Comparison of ENCODE assay signal across 8 cellular contexts in genomic region chr19:13748169-13748884, GRCh38. TPM values are rescaled to one million over a fixed set of nuclear protein-coding genes. Genes with fewer than 3 reads are reported as not detected.
DNase-seq lines count a peak whose midpoint lies in the region; ATAC-seq, FAIRE-seq and TF ChIP-seq lines count a peak whose summit lies in the region.

No MANE protein-coding gene starts in this region.

- DNase-seq in SHP77 (lab: John Stamatoyannopoulos, UW) (peak; percentile 7 to 22), SHP77 treated with DMSO at 0.1 percent for 48 hours (lab: John Stamatoyannopoulos, UW) (no peak), NCI-H2227 treated with DMSO at 0.1 percent for 48 hours (lab: John Stamatoyannopoulos, UW) (peak; percentile 47), K562 (ENCODE audit: extremely low read depth in 1 of 4, low spot score in 3 of 4) (peak in 3 of 4 experiments; percentile 32 to 66 (median 46)), left lung (no peak)

- H3K27ac ChIP-seq in K562 (ENCODE audit: extremely low read depth, low read depth, low read length) (peak overlapping the region; percentile 75), left lung (peak overlapping the region; percentile 85 to 89), temporal lobe (ENCODE audit: low read depth, low read length) (peak overlapping the region; percentile 64)

- H3K27me3 ChIP-seq in K562 (ENCODE audit: control insufficient read depth in 2 of 2, insufficient read depth in 2 of 2, low read length in 2 of 2) (no peaks in the 10 kb centered on the region), left lung (no peaks in the 10 kb centered on the region)

- H3K4me3 ChIP-seq in K562, result peak overlapping the region; percentile 71
- peak overlapping the region; percentile 88 to 92 for H3K4me3 ChIP-seq in left lung

- ATAC-seq in K562 (peak; percentile 17; the same call in 2 of the 3 replicates), left lung (peak; percentile 2), GM19397 (IDR thresholded peaks at IDR 0.05; ENCODE audit: unreplicated experiment) (no peak), HG02610 (IDR thresholded peaks at IDR 0.05; ENCODE audit: unreplicated experiment) (no peak)

- H3K4me1 ChIP-seq in K562 (replicated peaks in 1 of 2; ENCODE audit: control insufficient read depth in 2 of 2, insufficient read depth in 2 of 2, low read length in 2 of 2), result peaks cover 7 to 22% of the 10 kb centered on the region in 2 experiments; a peak in 4 of 5 replicates
- peaks cover 10 to 29% of the 10 kb centered on the region in 2 donors for H3K4me1 ChIP-seq in left lung

- H4K20me1 ChIP-seq in K562 (replicated peaks; ENCODE audit: control insufficient read depth, insufficient read depth, low read length), result no peaks in the 10 kb centered on the region

- TF ChIP-seq CTCF in K562 (IDR thresholded peaks at IDR 0.05 in 2 of 3, conservative IDR thresholded peaks at IDR 0.05 in 1 of 3; ENCODE audit: insufficient read depth in 2 of 3, low read depth in 1 of 3, low read length in 3 of 3) (no peak), left lung (IDR thresholded peaks at IDR 0.05) (no peak)

- in situ Hi-C loops in K562 (cut with MboI), result no loop called here

- H3K36me3 ChIP-seq in K562 (ENCODE audit: control insufficient read depth, insufficient read depth, low read length) (peaks cover 17% of the 10 kb centered on the region; the same call in 2 of the 3 replicates), left lung (peaks cover 0 to 26% of the 10 kb centered on the region in 2 donors)

- peaks cover 9% of the 10 kb centered on the region for H3K9me3 ChIP-seq in K562 (replicated peaks; ENCODE audit: control insufficient read depth, insufficient read depth, low read depth, low read length)
- no peaks in the 10 kb centered on the region for H3K9me3 ChIP-seq in left lung

- FAIRE-seq in K562 (lab: Jason Lieb, UNC), result peak; percentile 83

- no peaks in the 10 kb centered on the region for H3K9me1 ChIP-seq in K562 (ENCODE audit: control insufficient read depth, insufficient read depth, low read length)

- peak overlapping the region; percentile 94 for H3K4me2 ChIP-seq in K562 (ENCODE audit: insufficient read depth, low read length)

- no peak for TF ChIP-seq EP300 in K562 (IDR thresholded peaks at IDR 0.05; ENCODE audit: low read length)

- no peak for TF ChIP-seq POLR2A in K562 (conservative IDR thresholded peaks at IDR 0.05)

- intact Hi-C loops in K562 (cut with micrococcal nuclease) (no loop called here), left lung (cut with DNase I) (no loop called here)

- H3K9ac ChIP-seq in K562 (ENCODE audit: insufficient read depth in 1 of 2, low read depth in 2 of 2, low read length in 2 of 2), result peak overlapping the region; percentile 91 to 96

- WGBS in K562 (ENCODE audit: insufficient coverage, low coverage, missing lambda C conversion rate), result under 1% methylated on average over 25 of the region's 25 CpGs

- peak overlapping the region; percentile 77 for H2AFZ ChIP-seq in K562 (ENCODE audit: low read depth, low read length)

- no peak for TF ChIP-seq RAD21 in K562 (CRISPR knock-in tag; conservative IDR thresholded peaks at IDR 0.05 in 1 of 2, IDR thresholded peaks at IDR 0.05 in 1 of 2)

- peaks cover 22% of the 10 kb centered on the region for H3K79me2 ChIP-seq in K562 (ENCODE audit: control insufficient read depth, insufficient read depth, low read length)

- CTCF ChIA-PET in K562 (lab: Yijun Ruan, JAX; ENCODE audit: low intra/inter-chr PET ratio), result no interaction called here

- TSS peak; percentile 90 for BruUV-seq in K562 (replicated peaks; lab: Mats Ljungman, UMichigan)

- POLR2A ChIA-PET in K562 (lab: Yijun Ruan, JAX), result interaction anchor here (0.6 to 2.3 kb wide), 13 partner anchors 8 to 120 kb away, joined by 3 to 18 read pairs (median 5); partner anchors contain the start of genes C19orf53 and MRI1

RNA-seq across cellular contexts. Expression of gene MRI1, which starts 16.0 kb away (rescaled TPM):
- 17.4 and 51.8 TPM in 2 replicates for total RNA-seq in K562 (2011; cell fraction: chromatin; rRNA removed; ENCODE audit: low replicate concordance)
- total RNA-seq in K562 (2011; cell fraction: nucleolus; rRNA removed), result 53.4 and 56.5 TPM in 2 replicates
- 27.6 and 32.3 TPM in 2 replicates for total RNA-seq in K562 (2011; cell fraction: nucleoplasm; rRNA removed)
- total RNA-seq in K562 (2014; rRNA removed) (57.4 and 68.7 TPM in 2 replicates), K562 (2014; rRNA removed; fragmentation: Illumina TruSeq; extraction: Trizol) (13.3 and 15.8 TPM in 2 replicates), K562 (2015; rRNA removed; fragmentation: Illumina TruSeq; extraction: Trizol) (30.9 and 31.6 TPM in 2 replicates), K562 (2021) (45.8 and 47.3 TPM in 2 replicates), left lung (10 to 100 TPM; 29.0 TPM), temporal lobe (21.4 TPM)
- polyA plus RNA-seq in K562 (2011; rRNA removed) (19.3 and 27.7 TPM in 2 replicates), K562 (2014; fragmentation: Illumina TruSeq; extraction: Trizol) (28.2 and 30.0 TPM in 2 replicates), K562 (2014; fragmentation: Nextera tagmentation; extraction: Ambion mirVana) (1 to 10 TPM; 5.5 to 6.5 TPM), K562 (2014; rRNA removed) (34.7 and 43.0 TPM in 2 replicates)
- 29.0 and 63.4 TPM in 2 replicates for polyA plus RNA-seq in K562 (2011; cell fraction: cytosol; rRNA removed)
- polyA plus RNA-seq in K562 (2011; cell fraction: nucleus; rRNA removed), result 98.1 and 179 TPM in 2 replicates
- polyA plus RNA-seq in K562 (2012), result 24.2 and 27.5 TPM in 2 replicates
- 10.9 and 14.8 TPM in 2 replicates for polyA minus RNA-seq in K562 (2011; rRNA and poly(A)+ RNA removed)
- 27.6 and 28.3 TPM in 2 replicates for polyA minus RNA-seq in K562 (2011; cell fraction: cytosol; rRNA and poly(A)+ RNA removed)
- 23.2 and 23.7 TPM in 2 replicates for polyA minus RNA-seq in K562 (2011; cell fraction: nucleus; rRNA and poly(A)+ RNA removed)

RNA-seq across cellular contexts. Expression of gene C19orf53, which starts 25.9 kb away (rescaled TPM):
- total RNA-seq in K562 (2011; cell fraction: chromatin; rRNA removed; ENCODE audit: low replicate concordance), result 16.1 and 36.9 TPM in 2 replicates
- 41.2 and 47.9 TPM in 2 replicates for total RNA-seq in K562 (2011; cell fraction: nucleolus; rRNA removed)
- total RNA-seq in K562 (2011; cell fraction: nucleoplasm; rRNA removed), result 32.6 and 42.2 TPM in 2 replicates
- total RNA-seq in K562 (2014; rRNA removed) (164 and 284 TPM in 2 replicates), K562 (2014; rRNA removed; fragmentation: Illumina TruSeq; extraction: Trizol) (63.0 and 98.5 TPM in 2 replicates), K562 (2015; rRNA removed; fragmentation: Illumina TruSeq; extraction: Trizol) (115 and 130 TPM in 2 replicates), K562 (2021) (95.9 and 109 TPM in 2 replicates), left lung (10 to 100 TPM; 64.8 to 77.0 TPM), temporal lobe (12.3 TPM)
- polyA plus RNA-seq in K562 (2011; rRNA removed) (151 and 169 TPM in 2 replicates), K562 (2014; fragmentation: Illumina TruSeq; extraction: Trizol) (205 and 214 TPM in 2 replicates), K562 (2014; fragmentation: Nextera tagmentation; extraction: Ambion mirVana) (100 to 1,000 TPM; 416 to 441 TPM), K562 (2014; rRNA removed) (197 and 206 TPM in 2 replicates)
- 153 and 227 TPM in 2 replicates for polyA plus RNA-seq in K562 (2011; cell fraction: cytosol; rRNA removed)
- 87.2 and 100 TPM in 2 replicates for polyA plus RNA-seq in K562 (2011; cell fraction: nucleus; rRNA removed)
- 146 and 190 TPM in 2 replicates for polyA plus RNA-seq in K562 (2012)
- 24.1 and 41.5 TPM in 2 replicates for polyA minus RNA-seq in K562 (2011; rRNA and poly(A)+ RNA removed)
- polyA minus RNA-seq in K562 (2011; cell fraction: cytosol; rRNA and poly(A)+ RNA removed), result 58.9 and 66.1 TPM in 2 replicates
- polyA minus RNA-seq in K562 (2011; cell fraction: nucleus; rRNA and poly(A)+ RNA removed), result 14.9 and 21.1 TPM in 2 replicates

RNA-seq across cellular contexts. Expression of gene ZSWIM4, which starts 46.9 kb away (rescaled TPM):
- total RNA-seq in K562 (2011; cell fraction: chromatin; rRNA removed; ENCODE audit: low replicate concordance), result 1.5 and 4.2 TPM in 2 replicates
- 3.5 and 3.7 TPM in 2 replicates for total RNA-seq in K562 (2011; cell fraction: nucleolus; rRNA removed)
- 1.9 and 2.8 TPM in 2 replicates for total RNA-seq in K562 (2011; cell fraction: nucleoplasm; rRNA removed)
- total RNA-seq in K562 (2014; rRNA removed) (1.0 and 1.3 TPM in 2 replicates), K562 (2014; rRNA removed; fragmentation: Illumina TruSeq; extraction: Trizol) (0.22 and 0.25 TPM in 2 replicates), K562 (2015; rRNA removed; fragmentation: Illumina TruSeq; extraction: Trizol) (0.25 and 0.57 TPM in 2 replicates), K562 (2021) (3.5 and 3.7 TPM in 2 replicates), left lung (10 to 100 TPM in 1 of 2 donors, 1 to 10 TPM in 1; 6.6 to 14.3 TPM), temporal lobe (14.0 TPM)
- polyA plus RNA-seq in K562 (2011; rRNA removed) (0.67 and 1.0 TPM in 2 replicates), K562 (2014; fragmentation: Illumina TruSeq; extraction: Trizol) (0.79 and 1.7 TPM in 2 replicates), K562 (2014; fragmentation: Nextera tagmentation; extraction: Ambion mirVana) (not detected), K562 (2014; rRNA removed) (1.1 and 2.1 TPM in 2 replicates)
- 0.81 and 2.0 TPM in 2 replicates for polyA plus RNA-seq in K562 (2011; cell fraction: cytosol; rRNA removed)
- 1.5 and 4.5 TPM in 2 replicates for polyA plus RNA-seq in K562 (2011; cell fraction: nucleus; rRNA removed)
- polyA plus RNA-seq in K562 (2012), result 1.3 and 3.5 TPM in 2 replicates
- polyA minus RNA-seq in K562 (2011; rRNA and poly(A)+ RNA removed), result 0.54 and 0.98 TPM in 2 replicates
- 3.0 and 5.0 TPM in 2 replicates for polyA minus RNA-seq in K562 (2011; cell fraction: cytosol; rRNA and poly(A)+ RNA removed)
- polyA minus RNA-seq in K562 (2011; cell fraction: nucleus; rRNA and poly(A)+ RNA removed), result 1.5 and 1.7 TPM in 2 replicates

Comparison
In these comparisons a context has a peak if more than half of its experiments do, and no peak if none do; other contexts are left out.
1. DNase-seq: peak in SHP77 (2 of 2), NCI-H2227 treated with DMSO at 0.1 percent for 48 hours (single experiment) and K562 (3 of 4); none in SHP77 treated with DMSO at 0.1 percent for 48 hours (single experiment) and left lung (0 of 2).
2. ATAC-seq: peak in K562 (single experiment) and left lung (single experiment); none in GM19397 (single experiment) and HG02610 (single experiment).
3. Peak in every context shown above with its lines, with median percentiles within 50 percentile points of each other: H3K27ac ChIP-seq.